Comparison of ENCODE assay signal across 8 cellular contexts in genomic region chr11:111766834-111767142, GRCh38. TPM values are rescaled to one million over a fixed set of nuclear protein-coding genes. Genes with fewer than 3 reads are reported as not detected.
DNase-seq lines count a peak whose midpoint lies in the region; ATAC-seq and TF ChIP-seq lines count a peak whose summit lies in the region.

No MANE protein-coding gene starts in this region.

- peak; percentile 33 for DNase-seq in dedifferentiated amniotic fluid mesenchymal stem cell (ENCODE audit: extremely low spot score)
- no peak for DNase-seq in naive B cell
- DNase-seq in NCI-H187 (lab: John Stamatoyannopoulos, UW) = no peak
- no peak for DNase-seq in activated CD4-positive, alpha-beta T cell treated with anti-CD3 and anti-CD28 coated beads, Interleukin-2, amount 50 U/mL, for 4 hours
- DNase-seq in HEK293T (ENCODE audit: extremely low spot score) = no peak

- no peaks in the 10 kb centered on the region for H3K9me3 Mint-ChIP-seq in naive B cell

- H3K9me3 ChIP-seq in KOPT-K1 (ENCODE audit: insufficient read depth, low read length, poor library complexity, severe bottlenecking) = no peaks in the 10 kb centered on the region

- CTCF ChIA-PET in HEK293T (lab: Yijun Ruan, JAX) = interaction anchor here (0.7 to 3.2 kb wide), 3 partner anchors 10 to 328 kb away, joined by 3 to 13 read pairs (median 10); no protein-coding TSS in a partner anchor

- peak overlapping the region; percentile 87 to 100 (median 99) for H3K4me3 Mint-ChIP-seq in naive B cell

- H3K27me3 Mint-ChIP-seq in naive B cell = no peaks in the 10 kb centered on the region

- H3K36me3 ChIP-seq in KOPT-K1 (ENCODE audit: insufficient read depth, low read length) = peaks cover 30% of the 10 kb centered on the region

- peak overlapping the region; percentile 74 for H3K27ac ChIP-seq in KOPT-K1 (ENCODE audit: low read depth, low read length, poor library complexity, severe bottlenecking)

- H3K4me1 Mint-ChIP-seq in naive B cell = peaks cover 16 to 47% (median 41%) of the 10 kb centered on the region in 3 donors

- ATAC-seq in GM19372 (IDR thresholded peaks at IDR 0.05; ENCODE audit: low read depth, unreplicated experiment) (peak; percentile 8), naive B cell (ENCODE audit: low read depth in 2 of 2) (no peak), GM18520 (IDR thresholded peaks at IDR 0.05; ENCODE audit: unreplicated experiment) (no peak)

- POLR2A ChIA-PET in HEK293T (lab: Yijun Ruan, JAX) = interaction anchor here (1.0 to 1.8 kb wide), 11 partner anchors 10 to 164 kb away, joined by 3 to 7 read pairs (median 4); partner anchors contain the start of gene ALG9

- peak overlapping the region; percentile 91 to 99 (median 98) for H3K27ac Mint-ChIP-seq in naive B cell

- peaks cover 0 to 17% of the 10 kb centered on the region in 2 donors for H3K36me3 Mint-ChIP-seq in naive B cell

TF ChIP-seq in HEK293T, 16 proteins besides CTCF, POLR2A, EP300 and RAD21:
- TF ChIP-seq NFRKB (IDR thresholded peaks at IDR 0.05) (no peak), FOXA1 (IDR thresholded peaks at IDR 0.05) (no peak), ZNF384 (IDR thresholded peaks at IDR 0.05) (no peak), SP1 (IDR thresholded peaks at IDR 0.05) (no peak), BHLHE40 (IDR thresholded peaks at IDR 0.05; ENCODE audit: borderline replicate concordance) (no peak)
TF ChIP-seq in HEK293T: peak in this region for 0.

RNA-seq across cellular contexts. Expression of gene PPP2R1B, which starts 0.6 kb away (rescaled TPM):
- 10 to 100 TPM; 14.8 to 23.0 (median 18.6) TPM for polyA plus RNA-seq in naive B cell (ENCODE audit: low read depth in 6 of 6)
